23 cellular contexts compared by ENCODE assay signal in genomic region chr12:12604790-12605189, GRCh38.
"Had no signal": no experiment of that assay in that cellular context is flagged by ENCODE, and none has a peak within 500 bp of the region (broad histone marks: within the 10 kb centered on the region; RNA-seq: fewer than 3 reads in every experiment).

No MANE protein-coding gene starts in this region.

- H3K36me3 Mint-ChIP-seq: activated naive CD8-positive, alpha-beta T cell; naive B cell had no signal

- H3K4me3 ChIP-seq: adrenal gland, ascending aorta, colonic mucosa, gastroesophageal sphincter, tibial nerve had no signal

- H3K4me1 Mint-ChIP-seq: naive B cell, neural crest cell had no signal

- H3K4me3 Mint-ChIP-seq: activated CD4-positive, alpha-beta T cell treated with anti-CD3 and anti-CD28 coated beads, Interleukin-2, amount 10 ng/mL, durations not matched to agents 7 days and 5 days; activated naive CD8-positive, alpha-beta T cell; endodermal cell; neural crest cell; stimulated activated naive CD8-positive, alpha-beta T cell treated with anti-CD3 and anti-CD28 coated beads, Interleukin-15, Interleukin-2, amounts not matched to agents 100 ng/mL and 50 ng/mL, for 24 hours; T-helper 2 cell treated with Interferon-gamma antibody and Interleukin-4, amounts not matched to agents 5 μg/mL and 100 μg/mL, for 36 hours had no signal

- ATAC-seq: gastroesophageal sphincter, left colon had no signal

- H3K9me3 Mint-ChIP-seq: activated CD4-positive, alpha-beta T cell treated with anti-CD3 and anti-CD28 coated beads, Interleukin-2, amount 10 ng/mL, durations not matched to agents 7 days and 5 days; endodermal cell; naive B cell; neural crest cell; stimulated activated naive CD8-positive, alpha-beta T cell treated with anti-CD3 and anti-CD28 coated beads, Interleukin-15, Interleukin-2, amounts not matched to agents 100 ng/mL and 50 ng/mL, for 24 hours; T-helper 2 cell treated with Interferon-gamma antibody and Interleukin-4, amounts not matched to agents 5 μg/mL and 100 μg/mL, for 36 hours had no signal

- H3K9me3 ChIP-seq: adrenal gland, ascending aorta, colonic mucosa, gastroesophageal sphincter, SK-N-SH, tibial nerve had no signal

- H3K27me3 Mint-ChIP-seq: activated CD4-positive, alpha-beta T cell treated with anti-CD3 and anti-CD28 coated beads, Interleukin-2, amount 10 ng/mL, durations not matched to agents 7 days and 5 days; activated naive CD8-positive, alpha-beta T cell; stimulated activated naive CD8-positive, alpha-beta T cell treated with anti-CD3 and anti-CD28 coated beads, Interleukin-15, Interleukin-2, amounts not matched to agents 100 ng/mL and 50 ng/mL, for 24 hours had no signal

- H3K9ac ChIP-seq: SK-N-SH had no signal

- H3K36me3 ChIP-seq: adrenal gland, ascending aorta, colonic mucosa, gastroesophageal sphincter, tibial nerve, WERI-Rb-1 had no signal

- DNase-seq: activated CD4-positive, alpha-beta T cell treated with anti-CD3 and anti-CD28 coated beads, Interleukin-2, amount 10 ng/mL, durations not matched to agents 7 days and 5 days; activated CD4-positive, CD25-positive, alpha-beta regulatory T cell treated with anti-CD3 and anti-CD28 coated beads, Interleukin-2, amount 50 U/mL, for 72 hours; activated T-cell treated with anti-CD3 and anti-CD28 coated beads, Interleukin-2, amount 50 U/mL, for 1 hour; colonic mucosa; endodermal cell; erythroblast; head of caudate nucleus; left colon; mesenchymal stem cell; naive B cell; retina; SK-N-SH; stimulated activated CD4-positive, alpha-beta T cell treated with anti-CD3 and anti-CD28 coated beads, Interleukin-12 subunit alpha, Interleukin-12 subunit beta, amount 100 ng/mL, for 4 hours; stimulated activated CD4-positive, alpha-beta T cell treated with anti-CD3 and anti-CD28 coated beads, Interleukin-4, amount 100 ng/mL, for 4 hours; WERI-Rb-1 had no signal

- H3K4me1 ChIP-seq: ascending aorta, colonic mucosa, gastroesophageal sphincter had no signal

- H3K27me3 ChIP-seq: adrenal gland, ascending aorta, colonic mucosa, gastroesophageal sphincter, tibial nerve had no signal

- H3K27ac ChIP-seq: ascending aorta, colonic mucosa, gastroesophageal sphincter, WERI-Rb-1 had no signal

- H3K27ac Mint-ChIP-seq: activated CD4-positive, alpha-beta T cell treated with anti-CD3 and anti-CD28 coated beads, Interleukin-2, amount 10 ng/mL, durations not matched to agents 7 days and 5 days; activated naive CD8-positive, alpha-beta T cell; endodermal cell; stimulated activated naive CD8-positive, alpha-beta T cell treated with anti-CD3 and anti-CD28 coated beads, Interleukin-15, Interleukin-2, amounts not matched to agents 100 ng/mL and 50 ng/mL, for 24 hours; T-helper 2 cell treated with Interferon-gamma antibody and Interleukin-4, amounts not matched to agents 5 μg/mL and 100 μg/mL, for 36 hours had no signal

- H3K4me2 ChIP-seq: SK-N-SH had no signal
